ENCODE assay signal across 34 cellular contexts in the genomic region with DNA sequence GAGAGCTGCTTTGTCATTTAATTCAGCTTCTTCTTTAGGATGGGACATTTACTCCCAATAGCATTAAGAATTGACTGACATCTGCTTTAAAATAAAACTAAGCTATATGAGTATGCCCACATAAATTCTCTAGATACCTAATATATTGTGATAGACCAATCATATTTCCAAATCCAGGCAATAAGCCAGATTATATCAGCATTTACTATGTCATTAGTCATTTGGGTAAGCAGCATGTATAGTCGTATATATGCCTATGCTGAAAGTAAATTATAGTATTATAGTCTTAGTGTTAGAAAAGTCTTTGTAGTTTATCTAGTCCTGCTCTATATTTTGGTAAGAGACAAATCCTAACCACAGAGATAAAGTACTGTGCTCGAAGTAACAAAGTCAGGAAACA.
"Had no signal": no experiment of that assay in that cellular context is flagged by ENCODE, and none has a peak within 500 bp of the region (broad histone marks: within the 10 kb centered on the region; RNA-seq: fewer than 3 reads in every experiment).

No MANE protein-coding gene starts in this region.

- H3K36me3 ChIP-seq: brain microvascular endothelial cell, colonic mucosa, esophagus squamous epithelium, gastrocnemius medialis, heart right ventricle, WERI-Rb-1 had no signal

- H2AFZ ChIP-seq: hepatocyte had no signal

- H3K27me3 ChIP-seq: brain microvascular endothelial cell, colonic mucosa, esophagus squamous epithelium, foreskin keratinocyte, gastrocnemius medialis, heart right ventricle, hepatocyte had no signal

- H3K79me2 ChIP-seq: hepatocyte had no signal

- H3K4me2 ChIP-seq: hepatocyte had no signal

- DNase-seq: activated B cell treated with CpG ODN at 0.5 μM for 24 hours; activated CD4-positive, alpha-beta T cell treated with anti-CD3 and anti-CD28 coated beads for 48 hours; activated CD4-positive, alpha-beta T cell treated with anti-CD3 and anti-CD28 coated beads, Interleukin-2, amount 50 U/mL, for 1 hour; activated CD4-positive, alpha-beta T cell treated with anti-CD3 and anti-CD28 coated beads, Interleukin-2, amount 50 U/mL, for 48 hours; activated CD8-positive, alpha-beta memory T cell treated with anti-CD3 and anti-CD28 coated beads for 24 hours; activated CD8-positive, alpha-beta T cell treated with anti-CD3 and anti-CD28 coated beads for 36 hours; activated gamma-delta T cell; activated naive CD4-positive, alpha-beta T cell; activated naive CD4-positive, alpha-beta T cell treated with anti-CD3 and anti-CD28 coated beads, Interleukin-2, amount 10 ng/mL, durations not matched to agents 7 days and 5 days; activated naive CD8-positive, alpha-beta T cell treated with anti-CD3 and anti-CD28 coated beads, Interleukin-2, amount 10 ng/mL, durations not matched to agents 7 days and 5 days; activated T-cell treated with anti-CD3 and anti-CD28 coated beads, Interleukin-2, amount 50 U/mL, for 1 hour; activated T-cell treated with anti-CD3 and anti-CD28 coated beads, Interleukin-2, amount 50 U/mL, for 48 hours; amniotic stem cell; anterior cingulate cortex; brain microvascular endothelial cell; caudate nucleus; colonic mucosa; effector CD8-positive, alpha-beta T cell; esophagus squamous epithelium; foreskin keratinocyte; gastrocnemius medialis; glutamatergic neuron; heart right ventricle; T-helper 1 cell; T-helper 17 cell; T1000; WERI-Rb-1 had no signal

- H3K4me1 ChIP-seq: colonic mucosa, esophagus squamous epithelium, foreskin keratinocyte, gastrocnemius medialis, heart right ventricle had no signal

- FAIRE-seq: astrocyte, endometrium, endothelial cell of umbilical vein had no signal

- ATAC-seq: activated CD4-positive, CD25-positive, alpha-beta regulatory T cell treated with anti-CD3 and anti-CD28 coated beads, Interleukin-2, amount 50 U/mL, for 24 hours; activated CD8-positive, alpha-beta T cell treated with anti-CD3 and anti-CD28 coated beads for 36 hours; activated naive CD4-positive, alpha-beta T cell treated with anti-CD3 and anti-CD28 coated beads, Interleukin-2, amount 50 U/mL, for 72 hours; foreskin keratinocyte; gastrocnemius medialis; heart right ventricle; T-helper 17 cell had no signal

- H3K4me3 ChIP-seq: colonic mucosa, esophagus squamous epithelium, gastrocnemius medialis, heart right ventricle, hepatocyte had no signal

- H3K27ac ChIP-seq: brain microvascular endothelial cell, colonic mucosa, epithelial cell of prostate, esophagus squamous epithelium, foreskin keratinocyte, gastrocnemius medialis, heart right ventricle, hepatocyte, WERI-Rb-1 had no signal

- H3K9me3 ChIP-seq: colonic mucosa, esophagus squamous epithelium, gastrocnemius medialis had no signal
